20 cellular contexts compared by ENCODE assay signal in the genomic region with DNA sequence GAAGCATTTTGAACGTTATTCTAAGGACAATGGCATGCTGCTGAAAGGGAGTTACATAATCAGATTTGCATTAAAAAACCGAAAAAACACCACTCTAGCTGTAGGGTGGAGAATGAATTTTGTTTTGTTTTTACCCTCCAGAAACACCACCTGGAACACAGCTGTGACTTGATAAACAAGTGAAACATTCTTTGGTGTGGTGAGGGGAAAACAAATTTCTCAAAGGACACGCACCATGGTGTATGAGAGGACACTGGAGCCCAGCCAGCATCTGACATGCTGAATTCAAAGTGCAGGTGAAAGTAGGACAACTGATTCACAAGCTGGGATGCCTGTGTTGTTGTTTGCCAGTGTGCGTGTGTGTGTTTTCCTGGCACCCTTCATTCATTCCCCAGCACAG.
A peak's percentile ranks its signal among the peaks of the same experiment; 100 is the strongest.
DNase-seq lines count a peak whose midpoint lies in the region; ATAC-seq and TF ChIP-seq lines count a peak whose summit lies in the region.
"Had no signal": no experiment of that assay in that cellular context is flagged by ENCODE, and none has a peak within 500 bp of the region (broad histone marks: within the 10 kb centered on the region; RNA-seq: fewer than 3 reads in every experiment).

No MANE protein-coding gene starts in this region.

- peak; percentile 17 for DNase-seq in left ventricle myocardium inferior
- DNase-seq in right atrium auricular region (ENCODE audit: low spot score), result no peak
- DNase-seq in RPMI8226, result peak; percentile 30
- DNase-seq in thyroid gland, result peak; percentile 85 to 93
- no peak for DNase-seq in activated CD4-positive, alpha-beta T cell treated with anti-CD3 and anti-CD28 coated beads for 4 hours
- no peak for DNase-seq in T-helper 1 cell
- DNase-seq: BE2C; DMS153; effector memory CD4-positive, alpha-beta T cell; NCI-H187; NCI-H524; OCI-M1 had no signal

- H3K27ac ChIP-seq in left ventricle myocardium inferior (replicated peaks), result no peak overlapping the region
- peak overlapping the region in 1 of 2 donors; percentile 84 for H3K27ac ChIP-seq in right atrium auricular region
- H3K27ac ChIP-seq in thyroid gland, result peak overlapping the region; percentile 5 to 70 (median 67)
- H3K27ac ChIP-seq: 22Rv1, adrenal gland, SJSA1, upper lobe of left lung had no signal

- H3K9me3 ChIP-seq in left ventricle myocardium inferior (replicated peaks) (no peaks in the 10 kb centered on the region), right atrium auricular region (no peaks in the 10 kb centered on the region), thyroid gland (no peaks in the 10 kb centered on the region)
- H3K9me3 ChIP-seq: adrenal gland, SJSA1, upper lobe of left lung had no signal

- H3K36me3 ChIP-seq in left ventricle myocardium inferior, result no peaks in the 10 kb centered on the region
- H3K36me3 ChIP-seq in right atrium auricular region, result no peaks in the 10 kb centered on the region
- H3K36me3 ChIP-seq in thyroid gland, result no peaks in the 10 kb centered on the region
- H3K36me3 ChIP-seq: adrenal gland, BE2C, SJSA1, upper lobe of left lung had no signal

- H3K4me3 ChIP-seq in left ventricle myocardium inferior (no peak overlapping the region), right atrium auricular region (no peak overlapping the region), thyroid gland (replicated peaks in 1 of 3) (no peak overlapping the region)
- H3K4me3 ChIP-seq: adrenal gland, lung, SJSA1, upper lobe of left lung had no signal

- 25 to 34% methylated on average over 4 of the region's 4 CpGs for WGBS in thyroid gland, 2 donors

- TF ChIP-seq CTCF in left ventricle myocardium inferior (IDR thresholded peaks at IDR 0.05; ENCODE audit: borderline replicate concordance), result no peak
- no peak for TF ChIP-seq CTCF in right atrium auricular region (IDR thresholded peaks at IDR 0.05)
- no peak for TF ChIP-seq CTCF in thyroid gland (IDR thresholded peaks at IDR 0.05)

- H3K27me3 ChIP-seq in left ventricle myocardium inferior (ENCODE audit: low read depth) (no peaks in the 10 kb centered on the region), right atrium auricular region (no peaks in the 10 kb centered on the region), thyroid gland (no peaks in the 10 kb centered on the region)
- H3K27me3 ChIP-seq: adrenal gland, BE2C, SJSA1, upper lobe of left lung had no signal

- TF ChIP-seq POLR2A in thyroid gland (IDR thresholded peaks at IDR 0.05), result no peak

- intact Hi-C loops in left ventricle myocardium inferior (cut with micrococcal nuclease) (no loop called here), thyroid gland (cut with DNase I) (no loop called here)

- ATAC-seq in HG02884 (IDR thresholded peaks at IDR 0.05; ENCODE audit: unreplicated experiment), result peak; percentile 50
- ATAC-seq in HG03135 (IDR thresholded peaks at IDR 0.05; ENCODE audit: unreplicated experiment), result no peak
- ATAC-seq: activated CD4-positive, CD25-positive, alpha-beta regulatory T cell treated with anti-CD3 and anti-CD28 coated beads, Interleukin-2, amount 50 U/mL, for 24 hours had no signal

- H3K4me1 ChIP-seq in left ventricle myocardium inferior (peaks cover 34% of the 10 kb centered on the region), right atrium auricular region (peaks cover 0 to 27% of the 10 kb centered on the region in 2 donors), thyroid gland (peaks cover 34 to 40% of the 10 kb centered on the region in 2 donors)
- H3K4me1 ChIP-seq: SJSA1 had no signal

Comparison
In these comparisons a context has a peak if more than half of its experiments do, and no peak if none do; other contexts are left out.
1. DNase-seq: peak in left ventricle myocardium inferior (single experiment), RPMI8226 (single experiment) and thyroid gland (2 of 2); none in right atrium auricular region (single experiment), activated CD4-positive, alpha-beta T cell treated with anti-CD3 and anti-CD28 coated beads for 4 hours (0 of 2) and T-helper 1 cell (0 of 5).